ENCODE assay signal across 1 cellular context in genomic region chr6:45377555-45378323, GRCh38.
TF ChIP-seq lines count a peak whose summit lies in the region.

Gene SUPT3H (minus strand): TSS chr6:45377934.

TF ChIP-seq in WTC11, 78 proteins besides CTCF, POLR2A, EP300 and RAD21 (continued from another document):
- peak; percentile 47; the same call in 1 of the 2 replicates for TF ChIP-seq ZNF281 (CRISPR knock-in tag; IDR thresholded peaks at IDR 0.05)
- no peak for TF ChIP-seq ZNF317 (CRISPR knock-in tag; IDR thresholded peaks at IDR 0.05; ENCODE audit: borderline replicate concordance, low read depth)
- no peak for TF ChIP-seq ZBTB43 (CRISPR knock-in tag; IDR thresholded peaks at IDR 0.05)
- TF ChIP-seq OVOL2 (CRISPR knock-in tag; IDR thresholded peaks at IDR 0.05; ENCODE audit: borderline replicate concordance), result no peak
- no peak for TF ChIP-seq HMGA2 (CRISPR knock-in tag; IDR thresholded peaks at IDR 0.05)
- TF ChIP-seq CREB1 (CRISPR knock-in tag; IDR thresholded peaks at IDR 0.05), result no peak
- 0 out of 2 replicates have a peak, but pooled peaks have one; percentile 37 for TF ChIP-seq SMAD3 (CRISPR knock-in tag; IDR thresholded peaks at IDR 0.05; ENCODE audit: borderline replicate concordance)
- TF ChIP-seq ZNF671 (CRISPR knock-in tag; IDR thresholded peaks at IDR 0.05), result no peak
- no peak for TF ChIP-seq ELF4 (CRISPR knock-in tag; IDR thresholded peaks at IDR 0.05; ENCODE audit: low read depth)
- no peak for TF ChIP-seq ESRRA (CRISPR knock-in tag; IDR thresholded peaks at IDR 0.05; ENCODE audit: borderline replicate concordance)
- no peak for TF ChIP-seq ATF6 (CRISPR knock-in tag; IDR thresholded peaks at IDR 0.05)
- TF ChIP-seq ZMAT4 (CRISPR knock-in tag; IDR thresholded peaks at IDR 0.05), result no peak
- TF ChIP-seq AFF4 (CRISPR knock-in tag; IDR thresholded peaks at IDR 0.05; ENCODE audit: borderline replicate concordance), result 0 out of 2 replicates have a peak, but pooled peaks have one; percentile 56
- TF ChIP-seq E2F4 (CRISPR knock-in tag; IDR thresholded peaks at IDR 0.05; ENCODE audit: borderline replicate concordance, low read depth), result no peak
- 0 out of 2 replicates have a peak, but pooled peaks have one; percentile 52 for TF ChIP-seq ZNF121 (CRISPR knock-in tag; IDR thresholded peaks at IDR 0.05)
- TF ChIP-seq NFYB (CRISPR knock-in tag; conservative IDR thresholded peaks at IDR 0.05; ENCODE audit: low read depth), result no peak
- TF ChIP-seq ZNF263 (CRISPR knock-in tag; IDR thresholded peaks at IDR 0.05; ENCODE audit: low read depth), result no peak
- TF ChIP-seq GABPB1 (CRISPR knock-in tag; IDR thresholded peaks at IDR 0.05), result peak; percentile 50; the same call in 1 of the 2 replicates
- no peak for TF ChIP-seq ZNF425 (CRISPR knock-in tag; conservative IDR thresholded peaks at IDR 0.05)
- no peak for TF ChIP-seq ZNF396 (CRISPR knock-in tag; IDR thresholded peaks at IDR 0.05; ENCODE audit: borderline replicate concordance)
- no peak for TF ChIP-seq GTF2I (CRISPR knock-in tag; conservative IDR thresholded peaks at IDR 0.05)
- TF ChIP-seq USF1 (CRISPR knock-in tag; IDR thresholded peaks at IDR 0.05), result peak; percentile 52; the same call in 1 of the 2 replicates
- peak; percentile 78; the same call in 1 of the 2 replicates for TF ChIP-seq FOXK1 (CRISPR knock-in tag; IDR thresholded peaks at IDR 0.05)
- TF ChIP-seq USF2 (CRISPR knock-in tag; IDR thresholded peaks at IDR 0.05), result peak; percentile 42; the same call in 1 of the 2 replicates
- TF ChIP-seq CREM (CRISPR knock-in tag; IDR thresholded peaks at IDR 0.05), result no peak
- TF ChIP-seq ARID4B (CRISPR knock-in tag; IDR thresholded peaks at IDR 0.05; ENCODE audit: borderline replicate concordance), result no peak
- no peak for TF ChIP-seq TEAD4 (CRISPR knock-in tag; IDR thresholded peaks at IDR 0.05)
- no peak for TF ChIP-seq ATF1 (CRISPR knock-in tag; IDR thresholded peaks at IDR 0.05)
